In the genomic region with DNA sequence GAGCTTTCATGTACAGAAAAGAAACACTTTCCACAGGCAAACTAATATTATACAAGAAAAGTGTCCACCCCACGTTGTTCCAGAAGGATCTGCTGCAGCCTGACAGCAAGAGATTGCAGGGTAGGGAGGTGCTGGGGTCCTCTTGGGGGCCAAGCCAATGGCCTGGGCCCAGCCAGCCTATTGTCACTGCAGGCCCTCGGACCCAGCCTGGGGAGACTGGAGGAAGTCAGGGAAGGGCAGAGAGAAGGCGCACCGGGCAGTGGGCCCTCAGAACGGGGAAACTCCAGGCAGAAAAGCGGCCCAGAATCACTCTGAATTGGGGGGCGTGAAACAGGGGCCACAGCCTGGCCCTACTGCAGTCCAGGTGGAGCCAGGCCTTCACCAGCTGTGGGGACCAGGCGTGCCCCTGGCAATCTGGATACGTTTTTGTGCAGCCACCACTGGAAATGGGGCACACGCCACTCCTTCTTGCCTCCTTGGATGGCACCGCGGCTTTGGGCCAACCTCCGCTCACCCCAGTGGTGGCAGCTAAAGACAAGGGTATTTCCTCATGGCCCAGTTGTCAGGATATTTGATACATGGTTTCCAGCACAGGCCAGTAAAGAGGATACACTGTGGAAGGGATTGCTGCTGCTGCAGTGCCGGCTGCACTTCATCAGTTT, we compare ENCODE assay signal across 20 cellular contexts. TPM values are rescaled to one million over a fixed set of nuclear protein-coding genes. Genes with fewer than 3 reads are reported as not detected.
DNase-seq lines count a peak whose midpoint lies in the region; ATAC-seq, FAIRE-seq and TF ChIP-seq lines count a peak whose summit lies in the region.
"Had no signal": no experiment of that assay in that cellular context is flagged by ENCODE, and none has a peak within 500 bp of the region (broad histone marks: within the 10 kb centered on the region; RNA-seq: fewer than 3 reads in every experiment).

No MANE protein-coding gene starts in this region.

- CTCF ChIA-PET in RWPE1 (lab: Yijun Ruan, JAX) (no interaction called here), HepG2 (lab: Yijun Ruan, JAX; ENCODE audit: low intra/inter-chr PET ratio, low total read pairs) (no interaction called here)

- no peak for TF ChIP-seq RAD21 in HepG2 (CRISPR knock-in tag; IDR thresholded peaks at IDR 0.05)

- H3K9me3 Mint-ChIP-seq in osteocyte (ENCODE audit: unreplicated experiment), result no peaks in the 10 kb centered on the region
- H3K9me3 Mint-ChIP-seq: HFFc6 had no signal

- TF ChIP-seq CTCF in RWPE1 (conservative IDR thresholded peaks at IDR 0.05; ENCODE audit: low read depth) (no peak), HepG2 (CRISPR knock-in tag; IDR thresholded peaks at IDR 0.05) (no peak), psoas muscle (IDR thresholded peaks at IDR 0.05) (no peak), osteocyte (IDR thresholded peaks at IDR 0.05) (no peak)

- H3K27ac ChIP-seq in RWPE1, result peak overlapping the region; percentile 94
- no peak overlapping the region for H3K27ac ChIP-seq in HepG2 (ENCODE audit: extremely low read length, insufficient read depth, low read length)
- H3K27ac ChIP-seq in psoas muscle, result peak overlapping the region; percentile 30
- H3K27ac ChIP-seq: 22Rv1; BLaER1 treated with 17β-estradiol and CSF1 and Interleukin-3, amounts not matched to agents 10 nM and 100 nM; PC-9 had no signal

- 87% methylated on average over 13 of the region's 14 CpGs for WGBS in HepG2 (ENCODE audit: low lambda C conversion rate)
- 45 to 66% (median 55%) methylated on average over 13 to 14 of the region's 14 CpGs for WGBS in psoas muscle, 3 donors

- H3K4me3 ChIP-seq in HepG2 (replicated peaks in 1 of 3; ENCODE audit: insufficient read depth in 1 of 3, low read depth in 2 of 3, low read length in 3 of 3) (no peak overlapping the region), psoas muscle (no peak overlapping the region)
- H3K4me3 ChIP-seq: BLaER1 treated with 17β-estradiol and CSF1 and Interleukin-3, amounts not matched to agents 10 nM and 100 nM; PC-9 had no signal

- H3K27me3 ChIP-seq in HepG2 (ENCODE audit: control insufficient read depth in 1 of 2, insufficient read depth in 2 of 2, low read length in 2 of 2), result no peaks in the 10 kb centered on the region; a peak in 1 of 5 replicates
- H3K27me3 ChIP-seq in psoas muscle (ENCODE audit: insufficient read depth in 3 of 3, low read length in 2 of 3), result no peaks in the 10 kb centered on the region
- H3K27me3 ChIP-seq: BLaER1 treated with 17β-estradiol and CSF1 and Interleukin-3, amounts not matched to agents 10 nM and 100 nM had no signal

- no peak overlapping the region for H3K27ac Mint-ChIP-seq in osteocyte (ENCODE audit: unreplicated experiment)
- H3K27ac Mint-ChIP-seq: HFFc6 had no signal

- in situ Hi-C loops in HepG2 (cut with HindIII; ENCODE audit: extremely low pct_ligation_motif_present, low pct_unique_long_range_greater_than_20kb), result no loop called here

- no peak overlapping the region for H3K9ac ChIP-seq in HepG2 (ENCODE audit: insufficient read depth, low read depth, low read length)
- H3K9ac ChIP-seq: BLaER1 treated with 17β-estradiol and CSF1 and Interleukin-3, amounts not matched to agents 10 nM and 100 nM had no signal

- H3K4me1 ChIP-seq in HepG2 (ENCODE audit: insufficient read depth, low read length) (no peaks in the 10 kb centered on the region), psoas muscle (peaks cover 18% of the 10 kb centered on the region)

- H3K4me2 ChIP-seq in HepG2 (ENCODE audit: low read depth, low read length), result no peak overlapping the region
- H3K4me2 ChIP-seq: BLaER1 treated with 17β-estradiol and CSF1 and Interleukin-3, amounts not matched to agents 10 nM and 100 nM; PC-9 had no signal

- H3K9me3 ChIP-seq in HepG2 (ENCODE audit: low read length) (no peaks in the 10 kb centered on the region), psoas muscle (no peaks in the 10 kb centered on the region)
- H3K9me3 ChIP-seq: BLaER1 treated with 17β-estradiol and CSF1 and Interleukin-3, amounts not matched to agents 10 nM and 100 nM had no signal

- TF ChIP-seq POLR2A in HepG2 (IDR thresholded peaks at IDR 0.05; ENCODE audit: insufficient read depth in 1 of 2, low read depth in 2 of 2, low read length in 2 of 2), result no peak

- H4K20me1 ChIP-seq in HepG2 (ENCODE audit: insufficient read depth, low read length), result no peaks in the 10 kb centered on the region

- BruUV-seq in HepG2 (replicated peaks; lab: Mats Ljungman, UMichigan), result no TSS peak

- peaks cover 8% of the 10 kb centered on the region for H3K79me2 ChIP-seq in HepG2 (ENCODE audit: insufficient read depth, low read length)

- no peak overlapping the region for H3K4me3 Mint-ChIP-seq in osteocyte (ENCODE audit: unreplicated experiment)
- H3K4me3 Mint-ChIP-seq: HFFc6 had no signal

- DNase-seq in activated CD4-positive, CD25-positive, alpha-beta regulatory T cell treated with anti-CD3 and anti-CD28 coated beads, Interleukin-2, amount 50 U/mL, for 72 hours, result peak; percentile 8
- DNase-seq in activated CD4-positive, CD25-positive, alpha-beta regulatory T cell (lab: John Stamatoyannopoulos, UW), result no peak
- no peak for DNase-seq in RWPE1 (ENCODE audit: low spot score)
- no peak for DNase-seq in HepG2 (ENCODE audit: low spot score)
- peak; percentile 38 to 80 for DNase-seq in psoas muscle
- DNase-seq in osteocyte (ENCODE audit: extremely low spot score, unreplicated experiment), result no peak
- DNase-seq: GF-D8, GOT3, HFFc6, IMR-90, NCI-H1417, NCI-H1930, NCI-H2171, NCI-H446 treated with DMSO at 0.1 percent for 48 hours, NCI-H774, PC-9 had no signal

- peaks cover 4% of the 10 kb centered on the region for H3K36me3 Mint-ChIP-seq in osteocyte (ENCODE audit: unreplicated experiment)

- TF ChIP-seq EP300 in HepG2 (IDR thresholded peaks at IDR 0.05; ENCODE audit: low read depth in 2 of 2, low read length in 2 of 2), result no peak
- TF ChIP-seq EP300 in HepG2 (CRISPR knock-in tag; IDR thresholded peaks at IDR 0.05; ENCODE audit: borderline replicate concordance), result no peak

- ATAC-seq in HepG2 (no peak), psoas muscle (peak; percentile 25 to 59 (median 52)), HG03457 (IDR thresholded peaks at IDR 0.05; ENCODE audit: unreplicated experiment) (no peak), HG03439 (IDR thresholded peaks at IDR 0.05; ENCODE audit: unreplicated experiment) (no peak)

- peaks cover 28% of the 10 kb centered on the region for H3K4me1 Mint-ChIP-seq in osteocyte (ENCODE audit: unreplicated experiment)

- no peak for FAIRE-seq in HepG2 (lab: Jason Lieb, UNC)

- POLR2A ChIA-PET in RWPE1 (lab: Yijun Ruan, JAX; ENCODE audit: low non-redundant PET), result no interaction called here
- POLR2A ChIA-PET in HepG2 (lab: Yijun Ruan, JAX), result no interaction called here

- no peaks in the 10 kb centered on the region for H3K27me3 Mint-ChIP-seq in osteocyte (ENCODE audit: unreplicated experiment)

- H3K36me3 ChIP-seq in HepG2 (replicated peaks in 1 of 2; ENCODE audit: control insufficient read depth in 1 of 2, insufficient read depth in 2 of 2, low read length in 2 of 2) (peaks cover 4 to 10% of the 10 kb centered on the region in 2 experiments; a peak in 3 of 5 replicates), psoas muscle (ENCODE audit: insufficient read depth in 1 of 2, low read depth in 1 of 2) (peaks cover 3 to 12% of the 10 kb centered on the region in 2 donors)

- H2AFZ ChIP-seq in HepG2 (ENCODE audit: low read length), result no peak overlapping the region
- H2AFZ ChIP-seq: PC-9 had no signal

- intact Hi-C loops in HepG2 (cut with micrococcal nuclease; ENCODE audit: unreplicated experiment), result no loop called here
- intact Hi-C loops in psoas muscle (cut with DNase I), result no loop called here

TF ChIP-seq in HepG2, 621 proteins besides CTCF, POLR2A, EP300 and RAD21:
- TF ChIP-seq GATAD1 (CRISPR knock-in tag; IDR thresholded peaks at IDR 0.05) (no peak), AGO2 (optimal IDR thresholded peaks at IDR 0.05; ENCODE audit: low read depth, low read length) (peak; percentile 33)
- TF ChIP-seq, protein P1, sequence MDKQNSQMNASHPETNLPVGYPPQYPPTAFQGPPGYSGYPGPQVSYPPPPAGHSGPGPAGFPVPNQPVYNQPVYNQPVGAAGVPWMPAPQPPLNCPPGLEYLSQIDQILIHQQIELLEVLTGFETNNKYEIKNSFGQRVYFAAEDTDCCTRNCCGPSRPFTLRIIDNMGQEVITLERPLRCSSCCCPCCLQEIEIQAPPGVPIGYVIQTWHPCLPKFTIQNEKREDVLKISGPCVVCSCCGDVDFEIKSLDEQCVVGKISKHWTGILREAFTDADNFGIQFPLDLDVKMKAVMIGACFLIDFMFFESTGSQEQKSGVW (CRISPR knock-in tag; IDR thresholded peaks at IDR 0.05; ENCODE audit: borderline replicate concordance), result no peak

RNA-seq across cellular contexts. Expression of gene NAP1L4, which starts 3.9 kb away (rescaled TPM):
- 186 and 213 TPM in 2 replicates for total RNA-seq in HepG2 (2016; rRNA removed; fragmentation: Illumina TruSeq; extraction: Trizol)
- total RNA-seq in HepG2 (2016; cell fraction: cytosol; rRNA removed; fragmentation: Illumina TruSeq; extraction: Trizol; ENCODE audit: low read depth), result 229 and 281 TPM in 2 replicates
- total RNA-seq in HepG2 (2016; cell fraction: insoluble cytoplasmic fraction; rRNA removed; fragmentation: Illumina TruSeq; extraction: Trizol), result 181 and 200 TPM in 2 replicates
- 147 and 170 TPM in 2 replicates for total RNA-seq in HepG2 (2016; cell fraction: membrane; rRNA removed; fragmentation: Illumina TruSeq; extraction: Trizol)
- 186 and 203 TPM in 2 replicates for total RNA-seq in HepG2 (2016; cell fraction: nucleus; rRNA removed; fragmentation: Illumina TruSeq; extraction: Trizol)
- polyA plus RNA-seq in HepG2 (2011; rRNA removed), result 64.0 and 71.5 TPM in 2 replicates
- polyA plus RNA-seq in HepG2 (2011; cell fraction: cytosol; rRNA removed), result 60.2 and 65.1 TPM in 2 replicates
- polyA plus RNA-seq in HepG2 (2011; cell fraction: nucleus; rRNA removed), result 112 TPM in 2 replicates
- polyA plus RNA-seq in HepG2 (2012), result 74.7 and 106 TPM in 2 replicates
- polyA plus RNA-seq in HepG2 (2016; cell fraction: cytosol; fragmentation: Illumina TruSeq; extraction: Trizol; ENCODE audit: low read depth), result 32.0 and 34.1 TPM in 2 replicates
- 187 and 197 TPM in 2 replicates for polyA plus RNA-seq in HepG2 (2016; cell fraction: insoluble cytoplasmic fraction; fragmentation: Illumina TruSeq; extraction: Trizol; ENCODE audit: low read depth)
- 60.2 and 61.8 TPM in 2 replicates for polyA plus RNA-seq in HepG2 (2016; cell fraction: membrane; fragmentation: Illumina TruSeq; extraction: Trizol; ENCODE audit: low read depth)
- polyA plus RNA-seq in HepG2 (2016; cell fraction: nucleus; fragmentation: Illumina TruSeq; extraction: Trizol; ENCODE audit: insufficient read depth, low read depth), result 171 and 202 TPM in 2 replicates
- polyA minus RNA-seq in HepG2 (2011; rRNA and poly(A)+ RNA removed; ENCODE audit: low replicate concordance), result 61.7 and 117 TPM in 2 replicates
- polyA minus RNA-seq in HepG2 (2011; cell fraction: cytosol; rRNA and poly(A)+ RNA removed), result 46.9 and 61.0 TPM in 2 replicates
- 150 and 156 TPM in 2 replicates for polyA minus RNA-seq in HepG2 (2011; cell fraction: nucleus; rRNA and poly(A)+ RNA removed)
- 100 to 1,000 TPM; 143 to 153 (median 147) TPM for total RNA-seq in psoas muscle
- 100 to 1,000 TPM; 121 to 140 (median 139) TPM for polyA plus RNA-seq in psoas muscle
- total RNA-seq in osteocyte, result 147 and 148 TPM in 2 replicates

Comparison
In these comparisons a context has a peak if more than half of its experiments do, and no peak if none do; other contexts are left out.
1. DNase-seq: peak in activated CD4-positive, CD25-positive, alpha-beta regulatory T cell treated with anti-CD3 and anti-CD28 coated beads, Interleukin-2, amount 50 U/mL, for 72 hours (single experiment) and psoas muscle (2 of 2); none in activated CD4-positive, CD25-positive, alpha-beta regulatory T cell (0 of 4), RWPE1 (single experiment), HepG2 (single experiment) and osteocyte (single experiment).
2. ATAC-seq: peak in psoas muscle (4 of 4); none in HepG2 (single experiment), HG03457 (single experiment) and HG03439 (single experiment).